13 cellular contexts compared by ENCODE assay signal in the genomic region with DNA sequence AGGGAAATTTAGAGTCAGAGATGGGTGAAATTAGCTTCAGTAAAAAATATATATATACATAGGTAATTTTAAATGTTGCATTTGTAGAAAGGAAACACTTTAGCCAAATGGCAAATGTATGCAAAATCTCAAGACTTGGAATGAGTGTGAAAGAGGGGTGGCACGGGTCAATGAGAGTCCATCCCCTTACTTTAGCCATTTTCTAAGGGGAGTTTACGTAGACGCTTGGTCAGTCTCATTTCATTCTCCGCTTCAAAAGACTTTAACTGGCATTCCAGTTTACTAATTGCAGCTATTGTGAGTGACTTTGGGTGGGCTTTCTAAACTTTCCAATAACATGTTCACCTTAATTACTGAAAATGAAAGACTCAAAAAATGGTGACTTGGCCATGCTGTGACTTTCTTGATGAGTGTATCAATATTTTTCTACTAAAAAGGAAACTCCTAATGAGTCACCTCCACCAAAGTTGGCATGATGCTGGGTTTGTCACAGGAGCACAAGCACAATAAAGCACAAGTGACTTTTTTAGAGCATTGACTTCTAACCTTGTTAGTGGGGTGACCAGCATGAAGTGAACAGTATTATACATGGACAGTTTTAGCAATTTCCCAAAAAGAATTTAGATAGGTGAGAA.
DNase-seq lines count a peak whose midpoint lies in the region; ATAC-seq lines count a peak whose summit lies in the region.
"Had no signal": no experiment of that assay in that cellular context is flagged by ENCODE, and none has a peak within 500 bp of the region (broad histone marks: within the 10 kb centered on the region; RNA-seq: fewer than 3 reads in every experiment).

No MANE protein-coding gene starts in this region.

- no peaks in the 10 kb centered on the region for H3K36me3 Mint-ChIP-seq in activated naive CD4-positive, alpha-beta T cell treated with anti-CD3 and anti-CD28 coated beads for 36 hours (ENCODE audit: low read depth)
- no peaks in the 10 kb centered on the region for H3K36me3 Mint-ChIP-seq in activated naive CD4-positive, alpha-beta T cell treated with anti-CD3 and anti-CD28 coated beads, Interleukin-2, amount 10 ng/mL, durations not matched to agents 7 days and 5 days
- H3K36me3 Mint-ChIP-seq in stimulated activated effector memory CD8-positive, alpha-beta T cell treated with anti-CD3 and anti-CD28 coated beads, Interleukin-12 subunit alpha, Interleukin-12 subunit beta, amount 100 ng/mL, for 72 hours: no peaks in the 10 kb centered on the region

- no peak overlapping the region for H3K27ac Mint-ChIP-seq in activated naive CD4-positive, alpha-beta T cell treated with anti-CD3 and anti-CD28 coated beads for 36 hours
- H3K27ac Mint-ChIP-seq in activated naive CD4-positive, alpha-beta T cell treated with anti-CD3 and anti-CD28 coated beads, Interleukin-2, amount 10 ng/mL, durations not matched to agents 7 days and 5 days: no peak overlapping the region
- peak overlapping the region; percentile 35 for H3K27ac Mint-ChIP-seq in stimulated activated effector memory CD8-positive, alpha-beta T cell treated with anti-CD3 and anti-CD28 coated beads, Interleukin-12 subunit alpha, Interleukin-12 subunit beta, amount 100 ng/mL, for 72 hours

- DNase-seq in activated naive CD4-positive, alpha-beta T cell treated with anti-CD3 and anti-CD28 coated beads for 36 hours: peak; percentile 69
- no peak for DNase-seq in activated naive CD4-positive, alpha-beta T cell treated with anti-CD3 and anti-CD28 coated beads, Interleukin-2, amount 10 ng/mL, durations not matched to agents 7 days and 5 days
- peak; percentile 5 to 55 for DNase-seq in stimulated activated effector memory CD8-positive, alpha-beta T cell treated with anti-CD3 and anti-CD28 coated beads, Interleukin-12 subunit alpha, Interleukin-12 subunit beta, amount 100 ng/mL, for 72 hours (ENCODE audit: low spot score in 2 of 2)
- DNase-seq in activated effector memory CD4-positive, alpha-beta T cell treated with Interleukin-2 at 50 U/mL for 16 hours: no peak
- no peak for DNase-seq in NCI-H524 (lab: John Stamatoyannopoulos, UW)
- DNase-seq in occipital lobe (lab: John Stamatoyannopoulos, UW): no peak
- DNase-seq: HCEC 1CT, Kasumi-1, mesendoderm, NCI-H510A, substantia nigra had no signal

- ATAC-seq in HG02571 (IDR thresholded peaks at IDR 0.05; ENCODE audit: unreplicated experiment) (peak; percentile 70), HG03469 (IDR thresholded peaks at IDR 0.05; ENCODE audit: unreplicated experiment) (peak; percentile 84)
- ATAC-seq in stimulated activated effector memory CD8-positive, alpha-beta T cell treated with anti-CD3 and anti-CD28 coated beads, Interleukin-12 subunit alpha, Interleukin-12 subunit beta, amount 100 ng/mL, for 72 hours: peak; percentile 98

- H3K4me1 Mint-ChIP-seq in activated naive CD4-positive, alpha-beta T cell treated with anti-CD3 and anti-CD28 coated beads for 36 hours (ENCODE audit: low read depth): peaks cover 13% of the 10 kb centered on the region
- peaks cover 4% of the 10 kb centered on the region for H3K4me1 Mint-ChIP-seq in activated naive CD4-positive, alpha-beta T cell treated with anti-CD3 and anti-CD28 coated beads, Interleukin-2, amount 10 ng/mL, durations not matched to agents 7 days and 5 days
- H3K4me1 Mint-ChIP-seq in stimulated activated effector memory CD8-positive, alpha-beta T cell treated with anti-CD3 and anti-CD28 coated beads, Interleukin-12 subunit alpha, Interleukin-12 subunit beta, amount 100 ng/mL, for 72 hours: peaks cover 19% of the 10 kb centered on the region

- CTCF ChIA-PET in activated naive CD4-positive, alpha-beta T cell treated with anti-CD3 and anti-CD28 coated beads for 36 hours (lab: Charles Lee): no interaction called here
- CTCF ChIA-PET in activated naive CD4-positive, alpha-beta T cell treated with anti-CD3 and anti-CD28 coated beads, Interleukin-2, amount 10 ng/mL, durations not matched to agents 7 days and 5 days (lab: Charles Lee): interaction anchor here (1.3 kb wide), 1 partner anchor 360 kb away, joined by 3 read pairs; no protein-coding TSS in a partner anchor

- H3K27me3 Mint-ChIP-seq in activated naive CD4-positive, alpha-beta T cell treated with anti-CD3 and anti-CD28 coated beads for 36 hours (ENCODE audit: low read depth): peaks cover 5% of the 10 kb centered on the region
- no peaks in the 10 kb centered on the region for H3K27me3 Mint-ChIP-seq in activated naive CD4-positive, alpha-beta T cell treated with anti-CD3 and anti-CD28 coated beads, Interleukin-2, amount 10 ng/mL, durations not matched to agents 7 days and 5 days

- intact Hi-C loops in activated naive CD4-positive, alpha-beta T cell treated with anti-CD3 and anti-CD28 coated beads for 36 hours (cut with micrococcal nuclease): loop anchor here (1.0 to 2.0 kb wide), 7 partner anchors 12 to 1287 kb away; no protein-coding TSS in a partner anchor

- H3K4me3 Mint-ChIP-seq in activated naive CD4-positive, alpha-beta T cell treated with anti-CD3 and anti-CD28 coated beads for 36 hours: no peak overlapping the region
- H3K4me3 Mint-ChIP-seq in activated naive CD4-positive, alpha-beta T cell treated with anti-CD3 and anti-CD28 coated beads, Interleukin-2, amount 10 ng/mL, durations not matched to agents 7 days and 5 days: no peak overlapping the region
- H3K4me3 Mint-ChIP-seq in stimulated activated effector memory CD8-positive, alpha-beta T cell treated with anti-CD3 and anti-CD28 coated beads, Interleukin-12 subunit alpha, Interleukin-12 subunit beta, amount 100 ng/mL, for 72 hours: no peak overlapping the region

- no peaks in the 10 kb centered on the region for H3K9me3 Mint-ChIP-seq in activated naive CD4-positive, alpha-beta T cell treated with anti-CD3 and anti-CD28 coated beads for 36 hours
- no peaks in the 10 kb centered on the region for H3K9me3 Mint-ChIP-seq in activated naive CD4-positive, alpha-beta T cell treated with anti-CD3 and anti-CD28 coated beads, Interleukin-2, amount 10 ng/mL, durations not matched to agents 7 days and 5 days
- H3K9me3 Mint-ChIP-seq in stimulated activated effector memory CD8-positive, alpha-beta T cell treated with anti-CD3 and anti-CD28 coated beads, Interleukin-12 subunit alpha, Interleukin-12 subunit beta, amount 100 ng/mL, for 72 hours: no peaks in the 10 kb centered on the region

Comparison
In these comparisons a context has a peak if more than half of its experiments do, and no peak if none do; other contexts are left out.
1. DNase-seq: peak in activated naive CD4-positive, alpha-beta T cell treated with anti-CD3 and anti-CD28 coated beads for 36 hours (single experiment) and stimulated activated effector memory CD8-positive, alpha-beta T cell treated with anti-CD3 and anti-CD28 coated beads, Interleukin-12 subunit alpha, Interleukin-12 subunit beta, amount 100 ng/mL, for 72 hours (2 of 2); none in activated naive CD4-positive, alpha-beta T cell treated with anti-CD3 and anti-CD28 coated beads, Interleukin-2, amount 10 ng/mL, durations not matched to agents 7 days and 5 days (single experiment), activated effector memory CD4-positive, alpha-beta T cell treated with Interleukin-2 at 50 U/mL for 16 hours (single experiment), NCI-H524 (0 of 2) and occipital lobe (single experiment).
2. Peak in every context shown above with its lines, with median percentiles within 50 percentile points of each other: ATAC-seq.